ENCODE assay signal across 19 cellular contexts in the genomic region with DNA sequence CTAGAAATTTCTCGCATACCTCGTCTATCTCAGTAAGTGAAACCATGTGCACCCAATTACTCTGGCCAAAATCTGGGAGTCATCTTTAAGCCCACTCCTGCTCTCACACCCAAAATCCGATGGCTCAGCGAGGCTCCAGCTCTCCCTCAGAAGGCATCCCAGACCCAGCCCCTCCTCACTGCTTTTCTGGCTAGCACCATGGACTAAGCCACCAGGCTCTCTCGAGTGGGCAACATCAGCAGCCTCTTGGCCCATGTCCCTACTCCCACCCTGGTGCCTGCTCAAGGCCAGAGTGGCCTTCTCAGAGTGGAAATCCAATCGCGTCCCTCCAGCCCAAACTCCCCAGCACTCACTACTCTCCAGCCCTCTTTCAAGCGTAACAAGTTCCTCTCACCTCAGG.
"Had no signal": no experiment of that assay in that cellular context is flagged by ENCODE, and none has a peak within 500 bp of the region (broad histone marks: within the 10 kb centered on the region; RNA-seq: fewer than 3 reads in every experiment).

No MANE protein-coding gene starts in this region.

- H3K9me3 Mint-ChIP-seq: activated CD8-positive, alpha-beta T cell treated with anti-CD3 and anti-CD28 coated beads for 36 hours; activated T-cell treated with anti-CD3 and anti-CD28 coated beads, Interleukin-2, amount 50 U/mL, for 4 hours; central memory CD8-positive, alpha-beta T cell; neural progenitor cell had no signal

- H3K4me3 ChIP-seq: heart left ventricle, lower lobe of right lung, neural progenitor cell, SJCRH30, thoracic aorta had no signal

- H3K4me1 ChIP-seq: SJCRH30 had no signal

- H3K4me3 Mint-ChIP-seq: activated CD8-positive, alpha-beta T cell treated with anti-CD3 and anti-CD28 coated beads for 36 hours; activated naive CD8-positive, alpha-beta T cell; activated T-cell treated with anti-CD3 and anti-CD28 coated beads, Interleukin-2, amount 50 U/mL, for 4 hours; brain; central memory CD8-positive, alpha-beta T cell; mesothelial cell of epicardium; neural progenitor cell had no signal

- H3K27me3 Mint-ChIP-seq: activated naive CD8-positive, alpha-beta T cell had no signal

- H3K27ac Mint-ChIP-seq: activated CD8-positive, alpha-beta T cell treated with anti-CD3 and anti-CD28 coated beads for 36 hours; activated naive CD8-positive, alpha-beta T cell; mesothelial cell of epicardium; neural progenitor cell had no signal

- H3K4me1 Mint-ChIP-seq: central memory CD8-positive, alpha-beta T cell had no signal

- H3K36me3 ChIP-seq: lower lobe of right lung, neural progenitor cell, SJCRH30 had no signal

- H3K36me3 Mint-ChIP-seq: activated naive CD8-positive, alpha-beta T cell; neural progenitor cell had no signal

- H3K27ac ChIP-seq: neural progenitor cell, SJCRH30 had no signal

- H3K9me3 ChIP-seq: heart left ventricle, lower lobe of right lung, SJCRH30, thoracic aorta had no signal

- ATAC-seq: activated CD8-positive, alpha-beta T cell treated with anti-CD3 and anti-CD28 coated beads for 36 hours; activated T-cell treated with anti-CD3 and anti-CD28 coated beads, Interleukin-2, amount 50 U/mL, for 4 hours; heart left ventricle; lower lobe of right lung had no signal

- DNase-seq: activated CD4-positive, alpha-beta T cell treated with anti-CD3 and anti-CD28 coated beads for 4 hours; activated CD8-positive, alpha-beta T cell treated with anti-CD3 and anti-CD28 coated beads for 36 hours; activated gamma-delta T cell treated with Interleukin-2 at 50 U/mL for 16 hours; activated T-cell treated with anti-CD3 and anti-CD28 coated beads, Interleukin-2, amount 50 U/mL, for 4 hours; cortex of kidney; effector CD4-positive, alpha-beta T cell; lower lobe of right lung; SJCRH30; stimulated activated CD4-positive, alpha-beta T cell treated with anti-CD3 and anti-CD28 coated beads, Interleukin-15, amount 100 ng/mL, for 24 hours; stimulated activated CD4-positive, alpha-beta T cell treated with anti-CD3 and anti-CD28 coated beads, Interleukin-4, amount 100 ng/mL, for 24 hours; stimulated activated naive CD4-positive, alpha-beta T cell; T-helper 2 cell had no signal

- H3K27me3 ChIP-seq: heart left ventricle, SJCRH30 had no signal
